Comparison of ENCODE assay signal across 1 cellular context in the genomic region with DNA sequence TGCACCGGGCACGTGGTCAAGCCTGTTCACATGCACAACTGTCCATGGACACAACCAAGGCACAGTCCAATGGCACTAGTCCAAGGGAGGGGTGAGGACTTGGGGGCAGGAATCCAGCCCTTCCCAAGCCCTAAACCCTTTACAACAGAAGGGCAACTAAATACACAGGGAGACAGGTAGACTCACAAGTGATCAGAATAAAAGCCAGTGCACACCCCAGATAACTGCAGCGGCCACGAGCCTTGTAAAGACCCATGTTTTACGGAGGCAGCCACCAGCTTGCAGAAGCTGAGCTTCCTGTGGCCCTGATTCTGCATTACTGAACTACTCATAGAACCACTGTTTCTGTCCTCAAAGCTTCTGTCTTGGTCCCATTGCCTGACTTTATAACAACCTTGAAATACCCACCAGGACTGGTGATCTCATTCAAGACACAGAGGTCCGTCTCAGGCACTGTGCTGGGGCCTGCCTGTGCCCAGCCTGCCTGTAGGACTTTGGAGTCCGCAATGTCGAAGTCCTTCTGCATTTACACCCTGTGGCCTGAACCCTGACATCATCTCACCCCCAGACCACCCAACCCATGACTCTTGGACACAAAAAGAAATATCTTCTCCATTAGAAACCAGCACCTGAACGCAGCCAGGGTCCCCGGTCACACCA.
TF ChIP-seq lines count a peak whose summit lies in the region.

No MANE protein-coding gene starts in this region.

TF ChIP-seq in GM12878, 131 proteins besides CTCF, POLR2A, EP300 and RAD21:
- TF ChIP-seq SIX5 (IDR thresholded peaks at IDR 0.05; ENCODE audit: low read depth, low read length, severe bottlenecking) (no peak), ZBTB4 (CRISPR knock-in tag; IDR thresholded peaks at IDR 0.05) (0 out of 2 replicates have a peak, but pooled peaks have one; percentile 37), NRF1 (conservative IDR thresholded peaks at IDR 0.05; ENCODE audit: low read depth, low read length) (no peak), DPF2 (IDR thresholded peaks at IDR 0.05) (no peak), GATAD2B (conservative IDR thresholded peaks at IDR 0.05; ENCODE audit: low read depth) (no peak), BMI1 (IDR thresholded peaks at IDR 0.05; ENCODE audit: borderline replicate concordance) (no peak)
- TF ChIP-seq, protein P1, sequence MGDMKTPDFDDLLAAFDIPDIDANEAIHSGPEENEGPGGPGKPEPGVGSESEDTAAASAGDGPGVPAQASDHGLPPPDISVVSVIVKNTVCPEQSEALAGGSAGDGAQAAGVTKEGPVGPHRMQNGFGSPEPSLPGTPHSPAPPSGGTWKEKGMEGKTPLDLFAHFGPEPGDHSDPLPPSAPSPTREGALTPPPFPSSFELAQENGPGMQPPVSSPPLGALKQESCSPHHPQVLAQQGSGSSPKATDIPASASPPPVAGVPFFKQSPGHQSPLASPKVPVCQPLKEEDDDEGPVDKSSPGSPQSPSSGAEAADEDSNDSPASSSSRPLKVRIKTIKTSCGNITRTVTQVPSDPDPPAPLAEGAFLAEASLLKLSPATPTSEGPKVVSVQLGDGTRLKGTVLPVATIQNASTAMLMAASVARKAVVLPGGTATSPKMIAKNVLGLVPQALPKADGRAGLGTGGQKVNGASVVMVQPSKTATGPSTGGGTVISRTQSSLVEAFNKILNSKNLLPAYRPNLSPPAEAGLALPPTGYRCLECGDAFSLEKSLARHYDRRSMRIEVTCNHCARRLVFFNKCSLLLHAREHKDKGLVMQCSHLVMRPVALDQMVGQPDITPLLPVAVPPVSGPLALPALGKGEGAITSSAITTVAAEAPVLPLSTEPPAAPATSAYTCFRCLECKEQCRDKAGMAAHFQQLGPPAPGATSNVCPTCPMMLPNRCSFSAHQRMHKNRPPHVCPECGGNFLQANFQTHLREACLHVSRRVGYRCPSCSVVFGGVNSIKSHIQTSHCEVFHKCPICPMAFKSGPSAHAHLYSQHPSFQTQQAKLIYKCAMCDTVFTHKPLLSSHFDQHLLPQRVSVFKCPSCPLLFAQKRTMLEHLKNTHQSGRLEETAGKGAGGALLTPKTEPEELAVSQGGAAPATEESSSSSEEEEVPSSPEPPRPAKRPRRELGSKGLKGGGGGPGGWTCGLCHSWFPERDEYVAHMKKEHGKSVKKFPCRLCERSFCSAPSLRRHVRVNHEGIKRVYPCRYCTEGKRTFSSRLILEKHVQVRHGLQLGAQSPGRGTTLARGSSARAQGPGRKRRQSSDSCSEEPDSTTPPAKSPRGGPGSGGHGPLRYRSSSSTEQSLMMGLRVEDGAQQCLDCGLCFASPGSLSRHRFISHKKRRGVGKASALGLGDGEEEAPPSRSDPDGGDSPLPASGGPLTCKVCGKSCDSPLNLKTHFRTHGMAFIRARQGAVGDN (IDR thresholded peaks at IDR 0.05), result no peak; the same call in 1 of the 2 replicates
